18 cellular contexts compared by ENCODE assay signal in genomic region chr5:44881266-44881665, GRCh38.
A peak's percentile ranks its signal among the peaks of the same experiment; 100 is the strongest.
DNase-seq lines count a peak whose midpoint lies in the region; ATAC-seq, FAIRE-seq and TF ChIP-seq lines count a peak whose summit lies in the region.
"Had no signal": no experiment of that assay in that cellular context is flagged by ENCODE, and none has a peak within 500 bp of the region (broad histone marks: within the 10 kb centered on the region; RNA-seq: fewer than 3 reads in every experiment).

No MANE protein-coding gene starts in this region.

- H3K79me2 ChIP-seq in mammary epithelial cell (ENCODE audit: insufficient read depth, low read length): no peaks in the 10 kb centered on the region

- H3K9me3 Mint-ChIP-seq in MCF 10A (ENCODE audit: unreplicated experiment) (peaks cover 8% of the 10 kb centered on the region), type B pancreatic cell (no peaks in the 10 kb centered on the region)
- H3K9me3 Mint-ChIP-seq: CD4-positive, alpha-beta T cell had no signal

- peaks cover 5% of the 10 kb centered on the region for H3K4me1 Mint-ChIP-seq in MCF 10A (ENCODE audit: insufficient read depth, unreplicated experiment)
- peaks cover 5% of the 10 kb centered on the region for H3K4me1 Mint-ChIP-seq in type B pancreatic cell (ENCODE audit: unreplicated experiment)

- POLR2A ChIA-PET in MCF 10A (lab: Yijun Ruan, JAX): interaction anchor here (0.5 kb wide), 1 partner anchor 143 kb away, joined by 3 read pairs; no protein-coding TSS in a partner anchor

- BruUV-seq in mammary epithelial cell (replicated peaks; lab: Mats Ljungman, UMichigan) (no TSS peak), MCF 10A (replicated peaks; lab: Mats Ljungman, UMichigan) (no TSS peak)

- DNase-seq in mammary epithelial cell (no peak), MCF 10A (ENCODE audit: unreplicated experiment) (no peak), RCC 7860 (ENCODE audit: low spot score) (no peak), kidney epithelial cell (ENCODE audit: low read depth) (peak; percentile 25), type B pancreatic cell (ENCODE audit: extremely low spot score, unreplicated experiment) (no peak), NOMO-1 treated with DMSO at 0.1 percent for 48 hours (lab: John Stamatoyannopoulos, UW; ENCODE audit: unreplicated experiment) (no peak)
- DNase-seq: Caco-2; CD4-positive, alpha-beta T cell; H7; HFFc6; IMR-90; NCI-H1436; NCI-H1930; NCI-H345; NCI-H524 treated with DMSO at 0.1 percent for 48 hours; PC-3 had no signal

- intact Hi-C loops in mammary epithelial cell (cut with micrococcal nuclease): no loop called here
- intact Hi-C loops in MCF 10A (cut with micrococcal nuclease): no loop called here

- H3K27me3 Mint-ChIP-seq in MCF 10A (ENCODE audit: insufficient read depth, unreplicated experiment) (no peaks in the 10 kb centered on the region), type B pancreatic cell (no peaks in the 10 kb centered on the region)
- H3K27me3 Mint-ChIP-seq: CD4-positive, alpha-beta T cell had no signal

- H4K20me1 ChIP-seq in mammary epithelial cell (ENCODE audit: insufficient read depth, low read length): no peaks in the 10 kb centered on the region

- no peaks in the 10 kb centered on the region for H3K36me3 Mint-ChIP-seq in MCF 10A (ENCODE audit: insufficient read depth, unreplicated experiment)
- H3K36me3 Mint-ChIP-seq in type B pancreatic cell: no peaks in the 10 kb centered on the region

- peak; percentile 61 for FAIRE-seq in RCC 7860 (lab: Jason Lieb, UNC)
- FAIRE-seq: GM12892 had no signal

- H3K4me3 Mint-ChIP-seq in MCF 10A (ENCODE audit: unreplicated experiment): no peak overlapping the region
- H3K4me3 Mint-ChIP-seq in type B pancreatic cell: no peak overlapping the region
- H3K4me3 Mint-ChIP-seq: CD4-positive, alpha-beta T cell; HFFc6 had no signal

- H3K9me3 ChIP-seq in mammary epithelial cell (replicated peaks; ENCODE audit: insufficient read depth, low read length): no peaks in the 10 kb centered on the region

- no peak for ATAC-seq in GM21576 (IDR thresholded peaks at IDR 0.05; ENCODE audit: unreplicated experiment)
- ATAC-seq: PC-3 had no signal

- H3K4me1 ChIP-seq in mammary epithelial cell (ENCODE audit: insufficient read depth, low read length): peaks cover 5% of the 10 kb centered on the region
- H3K4me1 ChIP-seq: Caco-2 had no signal

- H3K9ac ChIP-seq in mammary epithelial cell (ENCODE audit: insufficient read depth, low read length): no peak overlapping the region

- WGBS in mammary epithelial cell (ENCODE audit: low coverage, missing lambda C conversion rate): 78% methylated on average over 5 of the region's 5 CpGs

- no peak overlapping the region for H3K4me2 ChIP-seq in mammary epithelial cell (ENCODE audit: insufficient read depth, low read depth, low read length)

- CTCF ChIA-PET in mammary epithelial cell (lab: Charles Lee; ENCODE audit: low non-redundant PET) (no interaction called here), MCF 10A (lab: Yijun Ruan, JAX) (no interaction called here)

- H2AFZ ChIP-seq in mammary epithelial cell (ENCODE audit: low read depth, low read length): peak overlapping the region; percentile 49

- in situ Hi-C loops in mammary epithelial cell (cut with MboI; ENCODE audit: low sequenced_read_pairs in 2 of 2): no loop called here

- H3K27ac Mint-ChIP-seq in MCF 10A (ENCODE audit: low read depth, unreplicated experiment) (no peak overlapping the region), type B pancreatic cell (no peak overlapping the region)
- H3K27ac Mint-ChIP-seq: CD4-positive, alpha-beta T cell; HFFc6 had no signal

- no peaks in the 10 kb centered on the region for H3K27me3 ChIP-seq in mammary epithelial cell (ENCODE audit: insufficient read depth, low read length)
- H3K27me3 ChIP-seq in kidney epithelial cell (ENCODE audit: control insufficient read depth, insufficient read depth, low read length): no peaks in the 10 kb centered on the region

- dilution Hi-C loops in mammary epithelial cell (cut with HindIII; ENCODE audit: low sequenced_read_pairs): no loop called here

- H3K4me3 ChIP-seq in mammary epithelial cell (replicated peaks in 1 of 3; ENCODE audit: insufficient read depth in 1 of 3, low read depth in 2 of 3, low read length in 3 of 3) (no peak overlapping the region), kidney epithelial cell (ENCODE audit: low read depth, low read length) (no peak overlapping the region)

- no peak for TF ChIP-seq CTCF in mammary epithelial cell (conservative IDR thresholded peaks at IDR 0.05 in 1 of 2, IDR thresholded peaks at IDR 0.05 in 1 of 2; ENCODE audit: extremely low read depth in 1 of 2, insufficient read depth in 1 of 2, low read depth in 1 of 2, low read length in 2 of 2)
- TF ChIP-seq CTCF in MCF 10A (IDR thresholded peaks at IDR 0.05; ENCODE audit: unreplicated experiment): no peak
- no peak for TF ChIP-seq CTCF in kidney epithelial cell (IDR thresholded peaks at IDR 0.05; ENCODE audit: insufficient read depth, low read length, poor library complexity, severe bottlenecking)
- no peak for TF ChIP-seq CTCF in type B pancreatic cell (conservative IDR thresholded peaks at IDR 0.05)

- H3K27ac ChIP-seq in mammary epithelial cell (ENCODE audit: insufficient read depth, low read depth, low read length): no peak overlapping the region

- no peaks in the 10 kb centered on the region for H3K36me3 ChIP-seq in mammary epithelial cell (ENCODE audit: insufficient read depth, low read length)
- no peaks in the 10 kb centered on the region for H3K36me3 ChIP-seq in kidney epithelial cell (ENCODE audit: control insufficient read depth, insufficient read depth, low read length)
